7 cellular contexts compared by ENCODE assay signal in genomic region chr22:48492371-48493320, GRCh38.
DNase-seq lines count a peak whose midpoint lies in the region; FAIRE-seq and TF ChIP-seq lines count a peak whose summit lies in the region.

No MANE protein-coding gene starts in this region.

- DNase-seq in Daoy (ENCODE audit: low read depth) (peak; percentile 77), HTR-8/SVneo (ENCODE audit: insufficient read length, low spot score) (peak; percentile 41), OCI-M1 (lab: John Stamatoyannopoulos, UW) (peak; percentile 70), breast epithelium (ENCODE audit: low spot score in 2 of 2) (peak; percentile 48 to 56), kidney epithelial cell (ENCODE audit: low read depth) (peak; percentile 10), cortex of kidney (lab: John Stamatoyannopoulos, UW) (no peak)
- DNase-seq in stimulated activated CD8-positive, alpha-beta memory T cell treated with anti-CD3 and anti-CD28 coated beads, Interleukin-4, amount 100 ng/mL, for 24 hours (ENCODE audit: low read depth), result peak; percentile 5

- H3K27me3 ChIP-seq in breast epithelium (peaks cover 4 to 62% of the 10 kb centered on the region in 2 donors), kidney epithelial cell (ENCODE audit: control insufficient read depth, insufficient read depth, low read length) (peaks cover 32% of the 10 kb centered on the region)

- H3K36me3 ChIP-seq in breast epithelium (no peaks in the 10 kb centered on the region), kidney epithelial cell (ENCODE audit: control insufficient read depth, insufficient read depth, low read length) (no peaks in the 10 kb centered on the region)

- no peak for FAIRE-seq in HTR-8/SVneo (lab: Jason Lieb, UNC)

- H3K9me3 ChIP-seq in breast epithelium, result no peaks in the 10 kb centered on the region

- no peak overlapping the region for H3K27ac ChIP-seq in breast epithelium

- H3K4me1 ChIP-seq in breast epithelium, result no peaks in the 10 kb centered on the region

- H3K4me3 ChIP-seq in breast epithelium (no peak overlapping the region), kidney epithelial cell (ENCODE audit: low read depth, low read length) (no peak overlapping the region)

- no peak for TF ChIP-seq POLR2A in breast epithelium (IDR thresholded peaks at IDR 0.05)

- intact Hi-C loops in breast epithelium (cut with DNase I; ENCODE audit: low total_unique reads), result no loop called here

- peak in 2 of 3 donors; percentile 65 to 72 for TF ChIP-seq CTCF in breast epithelium (IDR thresholded peaks at IDR 0.05)
- TF ChIP-seq CTCF in kidney epithelial cell (IDR thresholded peaks at IDR 0.05; ENCODE audit: insufficient read depth, low read length, poor library complexity, severe bottlenecking), result peak; percentile 80
